In the genomic region with DNA sequence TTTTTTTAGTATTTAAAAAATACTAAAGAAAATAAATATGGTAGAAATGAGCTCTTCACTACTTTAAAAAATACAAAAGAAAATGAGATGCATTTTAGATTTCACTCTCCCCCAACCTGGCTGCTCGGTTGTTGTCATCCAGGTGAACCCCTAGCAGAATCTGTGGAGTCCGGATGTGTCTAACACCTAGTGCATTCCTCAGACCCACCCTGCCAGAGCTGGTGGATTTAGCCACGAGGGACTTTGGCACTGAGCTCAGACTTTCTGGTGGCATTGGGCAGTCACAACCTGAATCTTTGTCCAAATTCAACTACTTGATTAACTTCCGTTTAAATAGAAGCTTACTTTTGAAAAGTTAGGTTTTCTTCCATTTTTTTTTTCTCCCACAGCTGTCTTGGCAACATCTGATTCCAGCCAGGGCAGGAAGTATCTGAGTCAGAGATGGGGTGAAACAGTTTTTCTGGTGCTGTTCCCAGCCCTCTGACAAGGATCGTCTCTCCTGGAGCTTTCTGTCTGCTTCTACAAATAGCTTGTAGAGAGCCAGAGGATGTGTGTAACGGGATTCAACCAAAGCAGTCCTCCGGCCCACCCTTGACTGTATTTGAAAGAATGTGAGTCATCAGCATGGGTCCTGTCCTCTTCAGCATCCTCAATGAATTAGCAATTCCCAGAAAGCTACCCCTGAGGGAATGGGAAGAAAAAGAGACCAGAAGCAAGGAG, we compare ENCODE assay signal across 13 cellular contexts.
DNase-seq lines count a peak whose midpoint lies in the region; ATAC-seq, FAIRE-seq and TF ChIP-seq lines count a peak whose summit lies in the region.
"Had no signal": no experiment of that assay in that cellular context is flagged by ENCODE, and none has a peak within 500 bp of the region (broad histone marks: within the 10 kb centered on the region; RNA-seq: fewer than 3 reads in every experiment).

No MANE protein-coding gene starts in this region.

- FAIRE-seq in H54 (lab: Jason Lieb, UNC), result no peak
- FAIRE-seq: G401.6 had no signal

- ATAC-seq in activated naive CD4-positive, alpha-beta T cell treated with anti-CD3 and anti-CD28 coated beads, Interleukin-2, amount 50 U/mL, for 72 hours, result no peak
- ATAC-seq: T-helper 17 cell had no signal

- H3K27me3 ChIP-seq in brain microvascular endothelial cell (replicated peaks), result no peaks in the 10 kb centered on the region

- in situ Hi-C loops in brain microvascular endothelial cell (cut with HindIII; ENCODE audit: low pct_ligation_motif_present, low sequenced_read_pairs), result no loop called here

- peak; percentile 10 for DNase-seq in H54 (ENCODE audit: insufficient read length, low spot score)
- peak; percentile 91 for DNase-seq in brain microvascular endothelial cell
- DNase-seq in islet precursor cell, result peak; percentile 91
- DNase-seq in smooth muscle cell of the brain vasculature (ENCODE audit: low read depth, low spot score), result peak; percentile 49
- DNase-seq in activated naive CD4-positive, alpha-beta T cell treated with anti-CD3 and anti-CD28 coated beads, Interleukin-2, amount 50 U/mL, for 72 hours (ENCODE audit: low spot score in 2 of 2), result no peak
- DNase-seq in stimulated activated CD8-positive, alpha-beta memory T cell treated with anti-CD3 and anti-CD28 coated beads, Interleukin-4, amount 100 ng/mL, for 48 hours, result no peak
- no peak for DNase-seq in ureter (ENCODE audit: low spot score)
- DNase-seq in HK-2 (ENCODE audit: unreplicated experiment), result no peak
- DNase-seq: retina, T-helper 17 cell had no signal

- H3K36me3 ChIP-seq in brain microvascular endothelial cell (replicated peaks), result no peaks in the 10 kb centered on the region

- no peak overlapping the region for H3K4me3 ChIP-seq in brain microvascular endothelial cell (ENCODE audit: low read depth, low read length)

- H3K27ac Mint-ChIP-seq in activated naive CD4-positive, alpha-beta T cell treated with anti-CD3 and anti-CD28 coated beads, Interleukin-2, amount 50 U/mL, for 72 hours, result no peak overlapping the region
- H3K27ac Mint-ChIP-seq: activated T-helper 1 cell treated with anti-CD3 and anti-CD28 coated beads, Interleukin-12 subunit alpha, Interleukin-12 subunit beta, Interleukin-2, Interleukin-4 antibody, amounts not matched to agents 30 ng/mL and 10 ng/mL and 1 ng/mL, durations not matched to agents 14 hours and 24 hours and 36 hours; stimulated activated naive CD8-positive, alpha-beta T cell treated with anti-CD3 and anti-CD28 coated beads, Interleukin-15, Interleukin-2, amounts not matched to agents 100 ng/mL and 50 ng/mL, for 24 hours; T-helper 17 cell had no signal

- peak overlapping the region; percentile 35 for H3K27ac ChIP-seq in brain microvascular endothelial cell

- no peaks in the 10 kb centered on the region for H3K36me3 Mint-ChIP-seq in activated naive CD4-positive, alpha-beta T cell treated with anti-CD3 and anti-CD28 coated beads, Interleukin-2, amount 50 U/mL, for 72 hours

- TF ChIP-seq POLR2A in H54 (IDR thresholded peaks at IDR 0.05; ENCODE audit: low read depth, low read length), result no peak

- no peak for TF ChIP-seq CTCF in brain microvascular endothelial cell (IDR thresholded peaks at IDR 0.05; ENCODE audit: low read depth, low read length, missing control alignments)

- peaks cover 0 to 4% of the 10 kb centered on the region in 2 donors for H3K9me3 Mint-ChIP-seq in activated naive CD4-positive, alpha-beta T cell treated with anti-CD3 and anti-CD28 coated beads, Interleukin-2, amount 50 U/mL, for 72 hours
- H3K9me3 Mint-ChIP-seq: activated T-helper 1 cell treated with anti-CD3 and anti-CD28 coated beads, Interleukin-12 subunit alpha, Interleukin-12 subunit beta, Interleukin-2, Interleukin-4 antibody, amounts not matched to agents 30 ng/mL and 10 ng/mL and 1 ng/mL, durations not matched to agents 14 hours and 24 hours and 36 hours; stimulated activated naive CD8-positive, alpha-beta T cell treated with anti-CD3 and anti-CD28 coated beads, Interleukin-15, Interleukin-2, amounts not matched to agents 100 ng/mL and 50 ng/mL, for 24 hours had no signal

Comparison
In these comparisons a context has a peak if more than half of its experiments do, and no peak if none do; other contexts are left out.
1. DNase-seq: peak in H54 (single experiment), brain microvascular endothelial cell (single experiment), islet precursor cell (single experiment) and smooth muscle cell of the brain vasculature (single experiment); none in activated naive CD4-positive, alpha-beta T cell treated with anti-CD3 and anti-CD28 coated beads, Interleukin-2, amount 50 U/mL, for 72 hours (0 of 2), stimulated activated CD8-positive, alpha-beta memory T cell treated with anti-CD3 and anti-CD28 coated beads, Interleukin-4, amount 100 ng/mL, for 48 hours (single experiment), ureter (single experiment) and HK-2 (single experiment).